9 cellular contexts compared by ENCODE assay signal in the genomic region with DNA sequence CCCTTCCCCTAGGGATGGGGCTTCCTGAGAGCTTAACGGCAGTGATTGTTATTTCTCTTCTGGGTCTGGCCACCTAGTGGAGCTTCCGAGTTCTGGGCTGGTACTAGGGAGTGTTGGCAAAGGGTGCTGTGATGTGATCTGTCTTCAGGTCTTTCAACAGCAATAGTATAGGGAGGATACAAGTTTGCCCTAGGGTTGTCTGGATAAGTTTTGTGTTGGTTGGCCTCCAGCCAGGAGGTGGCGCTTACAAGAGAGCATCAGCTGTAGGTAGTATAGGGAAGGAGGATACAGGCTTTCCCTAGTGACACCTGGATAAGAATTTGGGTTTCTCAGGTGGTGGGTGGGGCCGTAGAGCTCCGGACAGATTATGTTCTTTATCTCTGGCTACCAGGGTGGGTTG. TPM values are rescaled to one million over a fixed set of nuclear protein-coding genes. Genes with fewer than 3 reads are reported as not detected.
DNase-seq lines count a peak whose midpoint lies in the region; ATAC-seq and TF ChIP-seq lines count a peak whose summit lies in the region.
"Had no signal": no experiment of that assay in that cellular context is flagged by ENCODE, and none has a peak within 500 bp of the region (broad histone marks: within the 10 kb centered on the region; RNA-seq: fewer than 3 reads in every experiment).

No MANE protein-coding gene starts in this region.

- no peak overlapping the region for H3K14ac ChIP-seq in mesenchymal stem cell (ENCODE audit: low read length in 2 of 2)

- in situ Hi-C loops in transverse colon (cut with MboI; ENCODE audit: low pct_ligation_motif_present in 1 of 4, low pct_unique_long_range_greater_than_20kb in 1 of 4, low sequenced_read_pairs in 3 of 4), result loop anchor here in 2 of 4 donors (25.0 kb wide), 1 partner anchor 375 kb away; no protein-coding TSS in a partner anchor

- no peak overlapping the region for H2AK5ac ChIP-seq in mesenchymal stem cell (ENCODE audit: low read length, severe bottlenecking)

- H3K79me1 ChIP-seq in mesenchymal stem cell (replicated peaks; ENCODE audit: low read length, poor library complexity, severe bottlenecking), result no peaks in the 10 kb centered on the region

- no peak overlapping the region for H2BK120ac ChIP-seq in mesenchymal stem cell (ENCODE audit: low read depth, low read length)

- no peak overlapping the region for H3K4me3 Mint-ChIP-seq in activated naive CD8-positive, alpha-beta T cell treated with anti-CD3 and anti-CD28 coated beads, Interleukin-2, amount 50 U/mL, for 24 hours
- H3K4me3 Mint-ChIP-seq: central memory CD8-positive, alpha-beta T cell had no signal

- no peak overlapping the region for H2BK12ac ChIP-seq in mesenchymal stem cell (ENCODE audit: low read length in 2 of 2)

- no peak for TF ChIP-seq POLR2A in transverse colon (IDR thresholded peaks at IDR 0.05)

- H3K18ac ChIP-seq in mesenchymal stem cell (ENCODE audit: low read depth in 1 of 2, low read length in 2 of 2), result no peak overlapping the region

- H2BK15ac ChIP-seq in mesenchymal stem cell (ENCODE audit: low read depth, poor library complexity, severe bottlenecking), result no peak overlapping the region

- no peak overlapping the region for H2BK5ac ChIP-seq in mesenchymal stem cell (ENCODE audit: low read depth, low read length, poor library complexity, severe bottlenecking)

- TF ChIP-seq EP300 in transverse colon (IDR thresholded peaks at IDR 0.05; ENCODE audit: low read depth), result no peak

- no peaks in the 10 kb centered on the region for H3K36me3 Mint-ChIP-seq in activated naive CD8-positive, alpha-beta T cell treated with anti-CD3 and anti-CD28 coated beads, Interleukin-2, amount 50 U/mL, for 24 hours (ENCODE audit: low read depth)

- no peak overlapping the region for H3K4ac ChIP-seq in mesenchymal stem cell (ENCODE audit: low read depth in 1 of 2, low read length in 2 of 2)

- no peak overlapping the region for H2AFZ ChIP-seq in mesenchymal stem cell (ENCODE audit: low read depth, low read length)

- H3K27me3 ChIP-seq in left ventricle myocardium inferior (ENCODE audit: low read depth), result no peaks in the 10 kb centered on the region
- H3K27me3 ChIP-seq in transverse colon, result no peaks in the 10 kb centered on the region
- H3K27me3 ChIP-seq in mesenchymal stem cell (ENCODE audit: control insufficient read depth in 1 of 2, insufficient read depth in 1 of 2, low read length in 2 of 2), result no peaks in the 10 kb centered on the region

- H3K27ac ChIP-seq in left ventricle myocardium inferior (replicated peaks) (no peak overlapping the region), transverse colon (peak overlapping the region in 1 of 4 donors; percentile 30), mesenchymal stem cell (ENCODE audit: low read length, poor library complexity, severe bottlenecking) (no peak overlapping the region)

- H3K9me3 Mint-ChIP-seq in activated naive CD8-positive, alpha-beta T cell treated with anti-CD3 and anti-CD28 coated beads, Interleukin-2, amount 50 U/mL, for 24 hours, result peaks cover 7% of the 10 kb centered on the region
- H3K9me3 Mint-ChIP-seq: central memory CD8-positive, alpha-beta T cell had no signal

- H3K4me3 ChIP-seq in left ventricle myocardium inferior, result no peak overlapping the region
- H3K4me3 ChIP-seq in transverse colon, result no peak overlapping the region
- no peak overlapping the region for H3K4me3 ChIP-seq in mesenchymal stem cell (ENCODE audit: insufficient read depth in 1 of 2, low read depth in 1 of 2, low read length in 2 of 2)

- no peak overlapping the region for H4K8ac ChIP-seq in mesenchymal stem cell (ENCODE audit: low read length)

- DNase-seq in left ventricle myocardium inferior (no peak), cardiac septum (ENCODE audit: low spot score) (no peak), UCSD-AML1 (lab: John Stamatoyannopoulos, UW; ENCODE audit: unreplicated experiment) (peak; percentile 9), transverse colon (peak; percentile 11), amniotic stem cell (lab: John Stamatoyannopoulos, UW) (no peak), mesenchymal stem cell (no peak)
- no peak for DNase-seq in activated naive CD8-positive, alpha-beta T cell treated with anti-CD3 and anti-CD28 coated beads, Interleukin-2, amount 50 U/mL, for 24 hours

- no peaks in the 10 kb centered on the region for H3K27me3 Mint-ChIP-seq in activated naive CD8-positive, alpha-beta T cell treated with anti-CD3 and anti-CD28 coated beads, Interleukin-2, amount 50 U/mL, for 24 hours

- no peak overlapping the region for H3K23ac ChIP-seq in mesenchymal stem cell (ENCODE audit: low read length in 2 of 2)

- no peak overlapping the region for H4K91ac ChIP-seq in mesenchymal stem cell (ENCODE audit: low read length)

- TF ChIP-seq CTCF in left ventricle myocardium inferior (IDR thresholded peaks at IDR 0.05; ENCODE audit: borderline replicate concordance) (peak; percentile 14), transverse colon (IDR thresholded peaks at IDR 0.05) (no peak)

- H3K36me3 ChIP-seq in left ventricle myocardium inferior (no peaks in the 10 kb centered on the region), transverse colon (no peaks in the 10 kb centered on the region), mesenchymal stem cell (ENCODE audit: control insufficient read depth in 1 of 2, insufficient read depth in 2 of 2, low read depth in 1 of 2, low read length in 2 of 2) (no peaks in the 10 kb centered on the region)

- H3K27ac Mint-ChIP-seq in activated naive CD8-positive, alpha-beta T cell treated with anti-CD3 and anti-CD28 coated beads, Interleukin-2, amount 50 U/mL, for 24 hours, result no peak overlapping the region

- no peaks in the 10 kb centered on the region for H3K4me1 Mint-ChIP-seq in activated naive CD8-positive, alpha-beta T cell treated with anti-CD3 and anti-CD28 coated beads, Interleukin-2, amount 50 U/mL, for 24 hours
- H3K4me1 Mint-ChIP-seq: central memory CD8-positive, alpha-beta T cell had no signal

- no peaks in the 10 kb centered on the region for H3K4me1 ChIP-seq in left ventricle myocardium inferior
- no peaks in the 10 kb centered on the region for H3K4me1 ChIP-seq in transverse colon
- H3K4me1 ChIP-seq in mesenchymal stem cell (ENCODE audit: control insufficient read depth, insufficient read depth, low read depth, low read length), result no peaks in the 10 kb centered on the region

- H3K4me2 ChIP-seq in mesenchymal stem cell (ENCODE audit: low read length, poor library complexity, severe bottlenecking), result no peak overlapping the region

- WGBS in transverse colon (ENCODE audit: low coverage in 1 of 2), 2 donors, result 78% methylated on average over 5 of the region's 5 CpGs; no CpG with 5 or more reads in 1 of the 2 donors
- 70% methylated on average over 5 of the region's 5 CpGs for WGBS in mesenchymal stem cell

- H3K9me3 ChIP-seq in left ventricle myocardium inferior (replicated peaks) (peaks cover 20% of the 10 kb centered on the region), transverse colon (no peaks in the 10 kb centered on the region), mesenchymal stem cell (ENCODE audit: control insufficient read depth, low read length) (peaks cover 3% of the 10 kb centered on the region)

- no peak overlapping the region for H3K9ac ChIP-seq in mesenchymal stem cell (ENCODE audit: low read length)

- intact Hi-C loops in left ventricle myocardium inferior (cut with micrococcal nuclease), result no loop called here
- intact Hi-C loops in cardiac septum (cut with DNase I), result no loop called here
- intact Hi-C loops in transverse colon (cut with DNase I; ENCODE audit: low total_unique reads), result no loop called here

- ATAC-seq in HG03060 (IDR thresholded peaks at IDR 0.05; ENCODE audit: low read depth, unreplicated experiment), result peak; percentile 41
- no peak for ATAC-seq in activated naive CD8-positive, alpha-beta T cell treated with anti-CD3 and anti-CD28 coated beads, Interleukin-2, amount 50 U/mL, for 24 hours

RNA-seq across cellular contexts. Expression of a gene that starts 19.2 kb away (rescaled TPM):
- total RNA-seq in left ventricle myocardium inferior, result 12.8 TPM
- total RNA-seq in cardiac septum, result 10.3 TPM
- total RNA-seq in transverse colon, result 10 to 100 TPM; 17.9 to 30.7 (median 26.3) TPM
- polyA plus RNA-seq in mesenchymal stem cell (2013, experiment 1 of 2), result 15.8 TPM
- 16.0 TPM for polyA plus RNA-seq in mesenchymal stem cell (2013, experiment 2 of 2)

Comparison
In these comparisons a context has a peak if more than half of its experiments do, and no peak if none do; other contexts are left out.
1. DNase-seq: peak in UCSD-AML1 (single experiment) and transverse colon (single experiment); none in left ventricle myocardium inferior (single experiment), cardiac septum (single experiment), activated naive CD8-positive, alpha-beta T cell treated with anti-CD3 and anti-CD28 coated beads, Interleukin-2, amount 50 U/mL, for 24 hours (single experiment), amniotic stem cell (single experiment) and mesenchymal stem cell (single experiment).